26 cellular contexts compared by ENCODE assay signal in genomic region chr4:93018243-93018642, GRCh38.
DNase-seq lines count a peak whose midpoint lies in the region; ATAC-seq and TF ChIP-seq lines count a peak whose summit lies in the region.
"Had no signal": no experiment of that assay in that cellular context is flagged by ENCODE, and none has a peak within 500 bp of the region (broad histone marks: within the 10 kb centered on the region; RNA-seq: fewer than 3 reads in every experiment).

No MANE protein-coding gene starts in this region.

- TF ChIP-seq CTCF in KMS-11 (conservative IDR thresholded peaks at IDR 0.05; ENCODE audit: low read depth, low read length) (no peak), right lobe of liver (IDR thresholded peaks at IDR 0.05) (no peak)

- intact Hi-C loops in Right ventricle myocardium superior (cut with DNase I) = no loop called here
- intact Hi-C loops in right lobe of liver (cut with DNase I) = no loop called here

- WGBS in right lobe of liver (ENCODE audit: insufficient coverage, low coverage, low lambda C conversion rate, missing lambda C conversion rate) = 45% methylated on average over 2 of the region's 2 CpGs

- peak overlapping the region; percentile 4 for H2AFZ ChIP-seq in ACC112 (ENCODE audit: low read length, unreplicated experiment)
- 0 out of 2 replicates have a peak overlapping the region, but pooled peaks have one; percentile 19 for H2AFZ ChIP-seq in KMS-11 (ENCODE audit: low read depth)
- H2AFZ ChIP-seq: PC-9 had no signal

- H3K79me2 ChIP-seq in ACC112 (ENCODE audit: control insufficient read depth, insufficient read depth, low read length, unreplicated experiment) (no peaks in the 10 kb centered on the region), KMS-11 (ENCODE audit: insufficient read depth, low read depth) (no peaks in the 10 kb centered on the region)

- DNase-seq in amniotic epithelial cell (ENCODE audit: low read depth) (peak; percentile 19), kidney glomerular epithelial cell (lab: John Stamatoyannopoulos, UW) (peak; percentile 21), Right ventricle myocardium superior (no peak), right lobe of liver (no peak), DMS79 treated with DMSO at 0.1 percent for 48 hours (lab: John Stamatoyannopoulos, UW) (no peak)
- DNase-seq in stimulated activated naive CD8-positive, alpha-beta T cell treated with anti-CD3 and anti-CD28 coated beads, Interleukin-15, Interleukin-2, amounts not matched to agents 100 U/mL and 50 U/mL, for 24 hours = no peak
- DNase-seq: AML-193; CD4-positive, alpha-beta T cell; DMS79; GF-D8; H7; MG63; NCI-H1105 treated with DMSO at 0.1 percent for 48 hours; NCI-H146; NCI-H1930; NCI-H2107; NCI-H524; NCI-H774; PC-9; T-helper 1 cell had no signal

- H3K27ac ChIP-seq in ACC112 (ENCODE audit: low read depth, low read length) (no peak overlapping the region), KMS-11 (no peak overlapping the region), right lobe of liver (no peak overlapping the region)
- H3K27ac ChIP-seq: BLaER1 treated with 17β-estradiol and CSF1 and Interleukin-3, amounts not matched to agents 10 nM and 100 nM; PC-9; SJSA1 had no signal

- H3K27me3 ChIP-seq in ACC112 (ENCODE audit: insufficient read depth, low read length) (no peaks in the 10 kb centered on the region), KMS-11 (ENCODE audit: insufficient read depth, low read depth) (no peaks in the 10 kb centered on the region), right lobe of liver (no peaks in the 10 kb centered on the region)
- H3K27me3 ChIP-seq: BLaER1 treated with 17β-estradiol and CSF1 and Interleukin-3, amounts not matched to agents 10 nM and 100 nM; MG63; SJSA1 had no signal

- no peaks in the 10 kb centered on the region for H4K20me1 ChIP-seq in KMS-11 (ENCODE audit: insufficient read depth)
- H4K20me1 ChIP-seq: BLaER1 treated with 17β-estradiol and CSF1 and Interleukin-3, amounts not matched to agents 10 nM and 100 nM had no signal

- ATAC-seq in Right ventricle myocardium superior (ENCODE audit: poor library complexity) = no peak
- ATAC-seq in stimulated activated naive CD8-positive, alpha-beta T cell treated with anti-CD3 and anti-CD28 coated beads, Interleukin-15, Interleukin-2, amounts not matched to agents 100 U/mL and 50 U/mL, for 24 hours = no peak
- ATAC-seq in right lobe of liver = no peak
- ATAC-seq: K562, Right ventricle myocardium inferior had no signal

- no peak for TF ChIP-seq POLR2A in right lobe of liver (IDR thresholded peaks at IDR 0.05)

- H3K4me2 ChIP-seq in KMS-11 = no peak overlapping the region
- H3K4me2 ChIP-seq: BLaER1 treated with 17β-estradiol and CSF1 and Interleukin-3, amounts not matched to agents 10 nM and 100 nM; PC-9 had no signal

- H3K4me3 ChIP-seq in ACC112 (ENCODE audit: low read depth, low read length) (no peak overlapping the region), KMS-11 (IDR thresholded peaks at IDR 0.05; ENCODE audit: insufficient read depth, low read depth, low read length) (no peak overlapping the region), right lobe of liver (no peak overlapping the region)
- H3K4me3 ChIP-seq: BLaER1 treated with 17β-estradiol and CSF1 and Interleukin-3, amounts not matched to agents 10 nM and 100 nM; K562; MG63; PC-9; SJSA1 had no signal

- H3K9ac ChIP-seq in KMS-11 = no peak overlapping the region
- H3K9ac ChIP-seq: BLaER1 treated with 17β-estradiol and CSF1 and Interleukin-3, amounts not matched to agents 10 nM and 100 nM had no signal

- H3K4me1 ChIP-seq in ACC112 (ENCODE audit: control insufficient read depth, insufficient read depth, low read length, unreplicated experiment) = no peaks in the 10 kb centered on the region
- no peaks in the 10 kb centered on the region for H3K4me1 ChIP-seq in KMS-11 (ENCODE audit: low read depth, poor library complexity, severe bottlenecking)
- no peaks in the 10 kb centered on the region for H3K4me1 ChIP-seq in right lobe of liver
- H3K4me1 ChIP-seq: BLaER1 treated with 17β-estradiol and CSF1 and Interleukin-3, amounts not matched to agents 10 nM and 100 nM; SJSA1 had no signal

- H3K9me3 ChIP-seq in right lobe of liver = no peaks in the 10 kb centered on the region
- H3K9me3 ChIP-seq: BLaER1 treated with 17β-estradiol and CSF1 and Interleukin-3, amounts not matched to agents 10 nM and 100 nM; MG63; SJSA1 had no signal

- H3K36me3 ChIP-seq in ACC112 (ENCODE audit: insufficient read depth, low read length) (no peaks in the 10 kb centered on the region), KMS-11 (ENCODE audit: insufficient read depth) (no peaks in the 10 kb centered on the region), right lobe of liver (no peaks in the 10 kb centered on the region)
- H3K36me3 ChIP-seq: BLaER1 treated with 17β-estradiol and CSF1 and Interleukin-3, amounts not matched to agents 10 nM and 100 nM; MG63; SJSA1 had no signal

Comparison
In these comparisons a context has a peak if more than half of its experiments do, and no peak if none do; other contexts are left out.
1. DNase-seq: peak in amniotic epithelial cell (single experiment) and kidney glomerular epithelial cell (single experiment); none in Right ventricle myocardium superior (single experiment), stimulated activated naive CD8-positive, alpha-beta T cell treated with anti-CD3 and anti-CD28 coated beads, Interleukin-15, Interleukin-2, amounts not matched to agents 100 U/mL and 50 U/mL, for 24 hours (single experiment), right lobe of liver (0 of 3) and DMS79 treated with DMSO at 0.1 percent for 48 hours (single experiment).